Comparison of ENCODE assay signal across 10 cellular contexts in genomic region chr22:24391836-24392217, GRCh38. TPM values are rescaled to one million over a fixed set of nuclear protein-coding genes. Genes with fewer than 3 reads are reported as not detected.
DNase-seq lines count a peak whose midpoint lies in the region; ATAC-seq, FAIRE-seq and TF ChIP-seq lines count a peak whose summit lies in the region.
"Had no signal": no experiment of that assay in that cellular context is flagged by ENCODE, and none has a peak within 500 bp of the region (broad histone marks: within the 10 kb centered on the region; RNA-seq: fewer than 3 reads in every experiment).

No MANE protein-coding gene starts in this region.

- no peak overlapping the region for H3K4me3 ChIP-seq in keratinocyte (ENCODE audit: control insufficient read depth in 2 of 3, extremely low read depth in 1 of 3, insufficient read depth in 2 of 3, low read depth in 1 of 3, low read length in 3 of 3)
- no peak overlapping the region for H3K4me3 ChIP-seq in Caco-2 (ENCODE audit: low read depth, low read length)

- H3K36me3 Mint-ChIP-seq in natural killer cell treated with Interleukin-12 subunit alpha and Interleukin-12 subunit beta and Interleukin-15 and Interleukin-18, amount 100 ng/mL, for 72 hours: no peaks in the 10 kb centered on the region
- H3K36me3 Mint-ChIP-seq in natural killer cell (no peaks in the 10 kb centered on the region), Caco-2 (ENCODE audit: insufficient read depth, unreplicated experiment) (peaks cover 42% of the 10 kb centered on the region)
- H3K36me3 Mint-ChIP-seq in activated T-helper 17 cell treated with anti-CD3 and anti-CD28 coated beads, Interleukin-2, amount 50 U/mL, for 72 hours (ENCODE audit: low read depth): peaks cover 25% of the 10 kb centered on the region

- no peak overlapping the region for H3K9ac ChIP-seq in keratinocyte (ENCODE audit: control insufficient read depth, extremely low read depth, insufficient read depth, low read length)

- H3K36me3 ChIP-seq in keratinocyte (ENCODE audit: control insufficient read depth in 2 of 2, extremely low read depth in 1 of 2, insufficient read depth in 2 of 2, low read length in 2 of 2) (peaks cover 2 to 3% of the 10 kb centered on the region in 2 experiments), Caco-2 (ENCODE audit: control insufficient read depth, insufficient read depth, low read length) (no peaks in the 10 kb centered on the region; the same call in none of the 2 replicates)

- no peak overlapping the region for H3K4me2 ChIP-seq in keratinocyte (ENCODE audit: control insufficient read depth, extremely low read depth, insufficient read depth, low read depth, low read length)

- H2AFZ ChIP-seq in keratinocyte (ENCODE audit: control insufficient read depth, low read length): no peak overlapping the region

- peaks cover 12% of the 10 kb centered on the region for H3K4me1 ChIP-seq in keratinocyte (ENCODE audit: control insufficient read depth, extremely low read depth, insufficient read depth, low read length)
- no peaks in the 10 kb centered on the region for H3K4me1 ChIP-seq in Caco-2

- no peaks in the 10 kb centered on the region for H3K9me3 Mint-ChIP-seq in natural killer cell treated with Interleukin-12 subunit alpha and Interleukin-12 subunit beta and Interleukin-15 and Interleukin-18, amount 100 ng/mL, for 72 hours
- no peaks in the 10 kb centered on the region for H3K9me3 Mint-ChIP-seq in natural killer cell
- H3K9me3 Mint-ChIP-seq in activated T-helper 17 cell treated with anti-CD3 and anti-CD28 coated beads, Interleukin-2, amount 50 U/mL, for 72 hours: no peaks in the 10 kb centered on the region
- H3K9me3 Mint-ChIP-seq in Caco-2 (ENCODE audit: unreplicated experiment): no peaks in the 10 kb centered on the region

- peak; percentile 63 for FAIRE-seq in keratinocyte (lab: Jason Lieb, UNC)

- no peaks in the 10 kb centered on the region for H3K79me2 ChIP-seq in keratinocyte (ENCODE audit: control insufficient read depth, insufficient read depth, low read length)

- POLR2A ChIA-PET in Caco-2 (lab: Charles Lee): no interaction called here

- TF ChIP-seq CTCF in natural killer cell (IDR thresholded peaks at IDR 0.05) (no peak), keratinocyte (optimal IDR thresholded peaks at IDR 0.05 in 1 of 3, IDR thresholded peaks at IDR 0.05 in 1 of 3, conservative IDR thresholded peaks at IDR 0.05 in 1 of 3; ENCODE audit: extremely low read depth in 1 of 3, insufficient read depth in 2 of 3, low read length in 3 of 3) (no peak), Caco-2 (IDR thresholded peaks at IDR 0.05; ENCODE audit: insufficient read depth in 1 of 2, low read depth in 1 of 2, low read length in 1 of 2, severe bottlenecking in 1 of 2, unreplicated experiment in 1 of 2) (no peak)

- H3K4me1 Mint-ChIP-seq in natural killer cell treated with Interleukin-12 subunit alpha and Interleukin-12 subunit beta and Interleukin-15 and Interleukin-18, amount 100 ng/mL, for 72 hours (ENCODE audit: low read depth in 2 of 2): peaks cover 17 to 40% of the 10 kb centered on the region in 2 donors
- H3K4me1 Mint-ChIP-seq in natural killer cell (peaks cover 4 to 11% of the 10 kb centered on the region in 2 donors), Caco-2 (ENCODE audit: low read depth, unreplicated experiment) (no peaks in the 10 kb centered on the region)
- no peaks in the 10 kb centered on the region for H3K4me1 Mint-ChIP-seq in activated T-helper 17 cell treated with anti-CD3 and anti-CD28 coated beads, Interleukin-2, amount 50 U/mL, for 72 hours

- no peaks in the 10 kb centered on the region for H3K27me3 ChIP-seq in keratinocyte (ENCODE audit: control insufficient read depth, extremely low read depth, insufficient read depth, low read length)
- no peaks in the 10 kb centered on the region for H3K27me3 ChIP-seq in Caco-2 (replicated peaks; ENCODE audit: control insufficient read depth, insufficient read depth, low read length)

- H4K20me1 ChIP-seq in keratinocyte (ENCODE audit: control insufficient read depth, extremely low read depth, insufficient read depth, low read length): no peaks in the 10 kb centered on the region

- peak overlapping the region; percentile 48 to 78 for H3K27ac Mint-ChIP-seq in natural killer cell treated with Interleukin-12 subunit alpha and Interleukin-12 subunit beta and Interleukin-15 and Interleukin-18, amount 100 ng/mL, for 72 hours
- H3K27ac Mint-ChIP-seq in natural killer cell (peak overlapping the region in 1 of 2 donors; percentile 8), Caco-2 (ENCODE audit: unreplicated experiment) (no peak overlapping the region)
- peak overlapping the region; percentile 36 for H3K27ac Mint-ChIP-seq in activated T-helper 17 cell treated with anti-CD3 and anti-CD28 coated beads, Interleukin-2, amount 50 U/mL, for 72 hours

- DNase-seq in natural killer cell treated with Interleukin-12 subunit alpha and Interleukin-12 subunit beta and Interleukin-15 and Interleukin-18, amount 100 ng/mL, for 72 hours (ENCODE audit: low spot score): no peak
- DNase-seq in natural killer cell (no peak), keratinocyte (ENCODE audit: low read depth, low spot score) (no peak), Caco-2 (no peak), DMS79 (lab: John Stamatoyannopoulos, UW) (no peak), COLO668 (lab: John Stamatoyannopoulos, UW; ENCODE audit: unreplicated experiment) (no peak), NCI-H345 (lab: John Stamatoyannopoulos, UW) (no peak)
- DNase-seq: activated CD4-positive, alpha-beta T cell treated with anti-CD3 and anti-CD28 coated beads, Interleukin-2, amount 50 U/mL, for 48 hours; NCI-H2171 had no signal

- H3K4me3 Mint-ChIP-seq in natural killer cell treated with Interleukin-12 subunit alpha and Interleukin-12 subunit beta and Interleukin-15 and Interleukin-18, amount 100 ng/mL, for 72 hours: peak overlapping the region; percentile 51
- no peak overlapping the region for H3K4me3 Mint-ChIP-seq in natural killer cell
- H3K4me3 Mint-ChIP-seq in activated T-helper 17 cell treated with anti-CD3 and anti-CD28 coated beads, Interleukin-2, amount 50 U/mL, for 72 hours: no peak overlapping the region
- no peak overlapping the region for H3K4me3 Mint-ChIP-seq in Caco-2 (ENCODE audit: unreplicated experiment)

- dilution Hi-C loops in keratinocyte (cut with MboI; ENCODE audit: extremely low pct_ligation_motif_present, low sequenced_read_pairs): no loop called here

- intact Hi-C loops in natural killer cell (cut with micrococcal nuclease) (no loop called here), Caco-2 (cut with micrococcal nuclease; ENCODE audit: unreplicated experiment) (no loop called here)

- ATAC-seq in natural killer cell treated with Interleukin-12 subunit alpha and Interleukin-12 subunit beta and Interleukin-15 and Interleukin-18, amount 100 ng/mL, for 72 hours: peak; percentile 44 to 48
- ATAC-seq in natural killer cell: no peak
- ATAC-seq in activated T-helper 17 cell treated with anti-CD3 and anti-CD28 coated beads, Interleukin-2, amount 50 U/mL, for 72 hours (replicated peaks): no peak

- H3K27ac ChIP-seq in keratinocyte (ENCODE audit: control insufficient read depth, insufficient read depth, low read length): no peak overlapping the region

- no peaks in the 10 kb centered on the region for H3K27me3 Mint-ChIP-seq in natural killer cell treated with Interleukin-12 subunit alpha and Interleukin-12 subunit beta and Interleukin-15 and Interleukin-18, amount 100 ng/mL, for 72 hours
- no peaks in the 10 kb centered on the region for H3K27me3 Mint-ChIP-seq in natural killer cell (ENCODE audit: low read depth in 2 of 2)
- H3K27me3 Mint-ChIP-seq in activated T-helper 17 cell treated with anti-CD3 and anti-CD28 coated beads, Interleukin-2, amount 50 U/mL, for 72 hours: no peaks in the 10 kb centered on the region
- no peaks in the 10 kb centered on the region for H3K27me3 Mint-ChIP-seq in Caco-2 (ENCODE audit: insufficient read depth, unreplicated experiment)

- no peaks in the 10 kb centered on the region for H3K9me1 ChIP-seq in keratinocyte (ENCODE audit: control insufficient read depth, extremely low read depth, insufficient read depth, low read length)

- CTCF ChIA-PET in Caco-2 (lab: Charles Lee): no interaction called here

- BruUV-seq in Caco-2 (replicated peaks; lab: Mats Ljungman, UMichigan): no TSS peak

- H3K9me3 ChIP-seq in keratinocyte (ENCODE audit: control insufficient read depth, low read depth, low read length) (no peaks in the 10 kb centered on the region), Caco-2 (no peaks in the 10 kb centered on the region)

RNA-seq across cellular contexts. Expression of gene ADORA2A, which starts 35.6 kb away (rescaled TPM):
- 10 to 100 TPM; 29.0 to 81.6 TPM for total RNA-seq in natural killer cell treated with Interleukin-12 subunit alpha and Interleukin-12 subunit beta and Interleukin-15 and Interleukin-18, amount 100 ng/mL, for 72 hours
- total RNA-seq in natural killer cell: 10 to 100 TPM; 11.0 to 15.0 (median 11.7) TPM
- total RNA-seq in activated T-helper 17 cell treated with anti-CD3 and anti-CD28 coated beads, Interleukin-2, amount 50 U/mL, for 72 hours: 10 to 100 TPM; 25.9 to 47.8 TPM
- polyA plus RNA-seq in keratinocyte: 0.09 to 0.37 TPM (median 0.20 TPM) in 3 replicates
- polyA plus RNA-seq in keratinocyte (2011; ENCODE audit: low read depth): not detected
- polyA plus RNA-seq in keratinocyte (2011; cell fraction: cytosol; rRNA removed): 0.09 and 0.17 TPM in 2 replicates
- polyA plus RNA-seq in keratinocyte (2011; cell fraction: nucleus; rRNA removed): 0.84 and 1.2 TPM in 2 replicates
- polyA plus RNA-seq in keratinocyte (2012; ENCODE audit: low replicate concordance): 0.33 and 0.47 TPM in 2 replicates
- polyA minus RNA-seq in keratinocyte: 1.8 to 4.0 TPM (median 3.0 TPM) in 3 replicates
- polyA minus RNA-seq in keratinocyte (2011; cell fraction: cytosol; rRNA and poly(A)+ RNA removed): not detected
- polyA minus RNA-seq in keratinocyte (2011; cell fraction: nucleus; rRNA and poly(A)+ RNA removed): 1.4 and 2.5 TPM in 2 replicates
- 4.0 and 4.9 TPM in 2 replicates for total RNA-seq in Caco-2 (2022)

Comparison
In these comparisons a context has a peak if more than half of its experiments do, and no peak if none do; other contexts are left out.
1. ATAC-seq: peak in natural killer cell treated with Interleukin-12 subunit alpha and Interleukin-12 subunit beta and Interleukin-15 and Interleukin-18, amount 100 ng/mL, for 72 hours (2 of 2); none in natural killer cell (0 of 3) and activated T-helper 17 cell treated with anti-CD3 and anti-CD28 coated beads, Interleukin-2, amount 50 U/mL, for 72 hours (single experiment).